Comparison of ENCODE assay signal across 1 cellular context in genomic region chr15:79924379-79924778, GRCh38.
TF ChIP-seq lines count a peak whose summit lies in the region.

No MANE protein-coding gene starts in this region.

TF ChIP-seq in K562, 482 proteins besides CTCF, POLR2A, EP300 and RAD21 (continued from another document):
- TF ChIP-seq ZBTB9 (CRISPR knock-in tag; IDR thresholded peaks at IDR 0.05), result no peak
- TF ChIP-seq ZNF41 (CRISPR knock-in tag; conservative IDR thresholded peaks at IDR 0.05), result no peak
